In genomic region chr2:157596992-157597681, GRCh38 we compare ENCODE assay signal across 8 cellular contexts. TPM values are rescaled to one million over a fixed set of nuclear protein-coding genes. Genes with fewer than 3 reads are reported as not detected.
DNase-seq lines count a peak whose midpoint lies in the region; ATAC-seq, FAIRE-seq and TF ChIP-seq lines count a peak whose summit lies in the region.

No MANE protein-coding gene starts in this region.

- H3K9me1 ChIP-seq in endothelial cell of umbilical vein (replicated peaks; ENCODE audit: control insufficient read depth, extremely low read depth, insufficient read depth, low read length), result no peaks in the 10 kb centered on the region

- H3K36me3 ChIP-seq in endothelial cell of umbilical vein (ENCODE audit: control insufficient read depth in 2 of 2, extremely low read depth in 1 of 2, insufficient read depth in 2 of 2, low read length in 2 of 2) (no peaks in the 10 kb centered on the region), stomach (no peaks in the 10 kb centered on the region)

- H3K4me1 ChIP-seq in endothelial cell of umbilical vein (ENCODE audit: control insufficient read depth, extremely low read depth, insufficient read depth, low read length), result no peaks in the 10 kb centered on the region
- peaks cover 0 to 4% (median 0%) of the 10 kb centered on the region in 4 donors for H3K4me1 ChIP-seq in stomach

- no peak overlapping the region for H3K4me2 ChIP-seq in endothelial cell of umbilical vein (ENCODE audit: insufficient read depth, low read length)

- no peaks in the 10 kb centered on the region for H4K20me1 ChIP-seq in endothelial cell of umbilical vein (replicated peaks; ENCODE audit: control insufficient read depth, extremely low read depth, insufficient read depth, low read length)

- H3K9me3 Mint-ChIP-seq in naive thymus-derived CD8-positive, alpha-beta T cell, result no peaks in the 10 kb centered on the region

- peak; percentile 44 for DNase-seq in HPDE6-E6E7 (ENCODE audit: extremely low spot score)
- peak; percentile 2 to 34 for DNase-seq in activated CD8-positive, alpha-beta memory T cell treated with anti-CD3 and anti-CD28 coated beads for 1 hour (ENCODE audit: extremely low read depth in 1 of 2, low read depth in 1 of 2)
- peak; percentile 4 for DNase-seq in endothelial cell of umbilical vein (ENCODE audit: low read depth, low spot score)
- peak; percentile 26 to 79 (median 53) for DNase-seq in naive thymus-derived CD8-positive, alpha-beta T cell
- DNase-seq in stomach, result peak; percentile 43
- no peak for DNase-seq in DMS79 treated with DMSO at 0.1 percent for 48 hours (lab: John Stamatoyannopoulos, UW)

- no peak for TF ChIP-seq EP300 in stomach (IDR thresholded peaks at IDR 0.05)

- H3K4me3 ChIP-seq in endothelial cell of umbilical vein (replicated peaks in 1 of 3; ENCODE audit: insufficient read depth in 1 of 3, low read depth in 1 of 3, low read length in 3 of 3), result no peak overlapping the region
- H3K4me3 ChIP-seq in stomach, result peak overlapping the region; percentile 16 to 44 (median 38)

- H3K27me3 ChIP-seq in endothelial cell of umbilical vein (ENCODE audit: control insufficient read depth in 2 of 2, insufficient read depth in 2 of 2, low read length in 2 of 2) (peaks cover 10 to 20% of the 10 kb centered on the region in 2 experiments), stomach (peaks cover 0 to 8% (median 6%) of the 10 kb centered on the region in 3 donors)

- no peak overlapping the region for H3K27ac ChIP-seq in endothelial cell of umbilical vein (ENCODE audit: insufficient read depth, low read depth, low read length)
- no peak overlapping the region for H3K27ac ChIP-seq in stomach

- FAIRE-seq in endothelial cell of umbilical vein (lab: Jason Lieb, UNC), result no peak

- no peaks in the 10 kb centered on the region for H3K36me3 Mint-ChIP-seq in naive thymus-derived CD8-positive, alpha-beta T cell

- ATAC-seq in GM18502 (IDR thresholded peaks at IDR 0.05; ENCODE audit: poor library complexity, unreplicated experiment) (peak; percentile 81), HG03025 (IDR thresholded peaks at IDR 0.05; ENCODE audit: low FRiP score, unreplicated experiment) (no peak)
- peak; percentile 87 to 93 for ATAC-seq in naive thymus-derived CD8-positive, alpha-beta T cell

- H3K4me1 Mint-ChIP-seq in naive thymus-derived CD8-positive, alpha-beta T cell, result peaks cover 4 to 11% (median 9%) of the 10 kb centered on the region in 4 donors

- intact Hi-C loops in endothelial cell of umbilical vein (cut with micrococcal nuclease) (no loop called here), stomach (cut with DNase I; ENCODE audit: low total_unique reads) (no loop called here)

- no TSS peak for BruUV-seq in endothelial cell of umbilical vein (replicated peaks; lab: Mats Ljungman, UMichigan)

- CTCF ChIA-PET in endothelial cell of umbilical vein (lab: Charles Lee), result interaction anchor here (0.7 to 2.0 kb wide), 4 partner anchors 15 to 295 kb away, joined by 3 to 5 read pairs (median 4); no protein-coding TSS in a partner anchor

- H3K9ac ChIP-seq in endothelial cell of umbilical vein (replicated peaks; ENCODE audit: extremely low read depth, insufficient read depth, low read length), result no peak overlapping the region

- H3K79me2 ChIP-seq in endothelial cell of umbilical vein (ENCODE audit: control insufficient read depth, insufficient read depth, low read length), result no peaks in the 10 kb centered on the region

- TF ChIP-seq CTCF in endothelial cell of umbilical vein (IDR thresholded peaks at IDR 0.05; ENCODE audit: extremely low read depth in 1 of 2, insufficient read depth in 1 of 2, low read depth in 1 of 2, low read length in 2 of 2), result peak; percentile 18 to 56
- TF ChIP-seq CTCF in stomach (IDR thresholded peaks at IDR 0.05), result peak in 3 of 7 experiments; percentile 17 to 33 (median 32)

- dilution Hi-C loops in endothelial cell of umbilical vein (cut with MboI; ENCODE audit: extremely low pct_ligation_motif_present, low sequenced_read_pairs), result no loop called here

- 19 to 27% (median 25%) methylated on average over 34 to 45 of the region's 45 CpGs for WGBS in stomach, 5 donors

- TF ChIP-seq POLR2A in endothelial cell of umbilical vein (IDR thresholded peaks at IDR 0.05; ENCODE audit: low read depth, low read length), result no peak
- TF ChIP-seq POLR2A in stomach (IDR thresholded peaks at IDR 0.05), result no peak

- peak overlapping the region in 1 of 10 donors; percentile 63 for H3K27ac Mint-ChIP-seq in naive thymus-derived CD8-positive, alpha-beta T cell

- H3K4me3 Mint-ChIP-seq in naive thymus-derived CD8-positive, alpha-beta T cell, result peak overlapping the region; percentile 59 to 84 (median 70)

- peaks cover 0 to 12% (median 0%) of the 10 kb centered on the region in 5 donors for H3K27me3 Mint-ChIP-seq in naive thymus-derived CD8-positive, alpha-beta T cell

- H3K9me3 ChIP-seq in endothelial cell of umbilical vein (replicated peaks; ENCODE audit: control insufficient read depth, insufficient read depth, low read length), result no peaks in the 10 kb centered on the region
- H3K9me3 ChIP-seq in stomach, result no peaks in the 10 kb centered on the region

- POLR2A ChIA-PET in endothelial cell of umbilical vein (lab: Charles Lee), result no interaction called here
- POLR2A ChIA-PET in naive thymus-derived CD8-positive, alpha-beta T cell (lab: Charles Lee), result interaction anchor here (0.7 to 1.6 kb wide), 4 partner anchors 31 to 295 kb away, joined by 3 to 9 read pairs (median 4); partner anchors contain the start of genes ACVR1C and ERMN

- H2AFZ ChIP-seq in endothelial cell of umbilical vein (ENCODE audit: low read depth, low read length), result no peak overlapping the region

TF ChIP-seq in endothelial cell of umbilical vein, 7 proteins besides CTCF, POLR2A, EP300 and RAD21:
- TF ChIP-seq FOS (IDR thresholded peaks at IDR 0.05; ENCODE audit: borderline replicate concordance, insufficient read depth, low read length), result no peak
- TF ChIP-seq EZH2 (IDR thresholded peaks at IDR 0.05; ENCODE audit: borderline replicate concordance, low read depth, low read length, severe bottlenecking), result peak; percentile 42

RNA-seq across cellular contexts. Expression of gene ACVR1C, which starts 31.5 kb away (rescaled TPM):
- not detected in 2 replicates for total RNA-seq in endothelial cell of umbilical vein
- 0.03 TPM in 1 of 2 replicates, not detected in the other for polyA plus RNA-seq in endothelial cell of umbilical vein
- polyA plus RNA-seq in endothelial cell of umbilical vein (2011; cell fraction: cytosol; rRNA removed), result under 0.01 TPM in 1 of 2 replicates, not detected in the other
- 0.06 and 0.08 TPM in 2 replicates for polyA plus RNA-seq in endothelial cell of umbilical vein (2011; cell fraction: nucleus; rRNA removed)
- 0.01 TPM in 1 of 2 replicates, not detected in the other for polyA plus RNA-seq in endothelial cell of umbilical vein (2012)
- polyA minus RNA-seq in endothelial cell of umbilical vein, result not detected in 2 replicates
- not detected for polyA minus RNA-seq in endothelial cell of umbilical vein (2011; cell fraction: cytosol; rRNA and poly(A)+ RNA removed)
- 0.10 and 0.14 TPM in 2 replicates for polyA minus RNA-seq in endothelial cell of umbilical vein (2011; cell fraction: nucleus; rRNA and poly(A)+ RNA removed)
- total RNA-seq in naive thymus-derived CD8-positive, alpha-beta T cell, result 1 to 10 TPM; 3.3 to 4.7 TPM
- polyA plus RNA-seq in naive thymus-derived CD8-positive, alpha-beta T cell, result 1 to 10 TPM in 2 of 3 donors, under 1 TPM in 1; 0.67 to 1.9 (median 1.4) TPM
- 1 to 10 TPM in 3 of 5 donors, under 1 TPM in 1, not detected in 1; under 0.01 to 8.4 (median 1.4) TPM for total RNA-seq in stomach
- under 1 TPM; 0.28 to 0.61 (median 0.31) TPM for polyA plus RNA-seq in stomach

Comparison
In these comparisons a context has a peak if more than half of its experiments do, and no peak if none do; other contexts are left out.
1. H3K4me3 ChIP-seq: peak in stomach (4 of 4); none in endothelial cell of umbilical vein (0 of 3).